28 cellular contexts compared by ENCODE assay signal in genomic region chr5:172681421-172681820, GRCh38.
"Had no signal": no experiment of that assay in that cellular context is flagged by ENCODE, and none has a peak within 500 bp of the region (broad histone marks: within the 10 kb centered on the region; RNA-seq: fewer than 3 reads in every experiment).

No MANE protein-coding gene starts in this region.

- DNase-seq: hippocampal formation; kidney glomerular epithelial cell; left cardiac atrium; lower lobe of right lung; mammary epithelial cell; mesenchymal stem cell; naive thymus-derived CD8-positive, alpha-beta T cell; pancreas; posterior cingulate gyrus; retina; right cardiac atrium; stimulated activated CD4-positive, alpha-beta T cell treated with anti-CD3 and anti-CD28 coated beads, Interleukin-12 subunit alpha, Interleukin-12 subunit beta, amount 100 ng/mL, for 4 hours; stimulated activated CD4-positive, alpha-beta T cell treated with anti-CD3 and anti-CD28 coated beads, Interleukin-15, amount 100 ng/mL, for 24 hours; stimulated activated CD4-positive, alpha-beta T cell treated with anti-CD3 and anti-CD28 coated beads, Interleukin-2, amount 100 ng/mL, for 24 hours; stimulated activated CD4-positive, alpha-beta T cell treated with anti-CD3 and anti-CD28 coated beads, Interleukin-4, amount 100 ng/mL, for 1 hour; stimulated activated naive CD4-positive, alpha-beta T cell; stimulated activated naive CD8-positive, alpha-beta T cell treated with anti-CD3 and anti-CD28 coated beads, Interleukin-15, amount 100 ng/mL, for 72 hours; testis; thyroid gland; transverse colon; upper lobe of left lung had no signal

- H3K4me3 Mint-ChIP-seq: stimulated activated effector memory CD8-positive, alpha-beta T cell treated with anti-CD3 and anti-CD28 coated beads, Interleukin-12 subunit alpha, Interleukin-12 subunit beta, amount 100 ng/mL, for 72 hours; stimulated activated naive CD8-positive, alpha-beta T cell treated with anti-CD3 and anti-CD28 coated beads, Interleukin-15, amount 100 ng/mL, for 72 hours had no signal

- H3K27ac ChIP-seq: lower lobe of right lung, pancreas, prostate gland, skin epidermis, thyroid gland, transverse colon, vagina had no signal

- H3K4me1 ChIP-seq: pancreas, prostate gland had no signal

- ATAC-seq: left cardiac atrium; left lobe of liver; naive thymus-derived CD8-positive, alpha-beta T cell; pancreas; right cardiac atrium; sciatic nerve; stimulated activated effector memory CD8-positive, alpha-beta T cell treated with anti-CD3 and anti-CD28 coated beads, Interleukin-12 subunit alpha, Interleukin-12 subunit beta, amount 100 ng/mL, for 72 hours; stimulated activated naive CD8-positive, alpha-beta T cell treated with anti-CD3 and anti-CD28 coated beads, Interleukin-15, amount 100 ng/mL, for 72 hours had no signal

- H3K9me3 Mint-ChIP-seq: stimulated activated effector memory CD8-positive, alpha-beta T cell treated with anti-CD3 and anti-CD28 coated beads, Interleukin-12 subunit alpha, Interleukin-12 subunit beta, amount 100 ng/mL, for 72 hours; stimulated activated naive CD8-positive, alpha-beta T cell treated with anti-CD3 and anti-CD28 coated beads, Interleukin-15, amount 100 ng/mL, for 72 hours had no signal

- H3K36me3 Mint-ChIP-seq: naive thymus-derived CD8-positive, alpha-beta T cell; stimulated activated effector memory CD8-positive, alpha-beta T cell treated with anti-CD3 and anti-CD28 coated beads, Interleukin-12 subunit alpha, Interleukin-12 subunit beta, amount 100 ng/mL, for 72 hours had no signal

- H3K27ac Mint-ChIP-seq: stimulated activated effector memory CD8-positive, alpha-beta T cell treated with anti-CD3 and anti-CD28 coated beads, Interleukin-12 subunit alpha, Interleukin-12 subunit beta, amount 100 ng/mL, for 72 hours; stimulated activated naive CD8-positive, alpha-beta T cell treated with anti-CD3 and anti-CD28 coated beads, Interleukin-15, amount 100 ng/mL, for 72 hours had no signal

- H3K36me3 ChIP-seq: pancreas, prostate gland, thyroid gland, transverse colon had no signal

- FAIRE-seq: keratinocyte, pancreas had no signal

- H3K9me3 ChIP-seq: lower lobe of right lung, pancreas, prostate gland, testis, thyroid gland, transverse colon, upper lobe of left lung, vagina had no signal

- H3K4me3 ChIP-seq: lower lobe of right lung, pancreas, prostate gland, skin epidermis, testis, thyroid gland, transverse colon, upper lobe of left lung, vagina had no signal

- H3K27me3 ChIP-seq: pancreas, testis, thyroid gland, transverse colon, upper lobe of left lung, vagina had no signal

- H3K4me1 Mint-ChIP-seq: stimulated activated naive CD8-positive, alpha-beta T cell treated with anti-CD3 and anti-CD28 coated beads, Interleukin-15, amount 100 ng/mL, for 72 hours had no signal
